8 cellular contexts compared by ENCODE assay signal in the genomic region with DNA sequence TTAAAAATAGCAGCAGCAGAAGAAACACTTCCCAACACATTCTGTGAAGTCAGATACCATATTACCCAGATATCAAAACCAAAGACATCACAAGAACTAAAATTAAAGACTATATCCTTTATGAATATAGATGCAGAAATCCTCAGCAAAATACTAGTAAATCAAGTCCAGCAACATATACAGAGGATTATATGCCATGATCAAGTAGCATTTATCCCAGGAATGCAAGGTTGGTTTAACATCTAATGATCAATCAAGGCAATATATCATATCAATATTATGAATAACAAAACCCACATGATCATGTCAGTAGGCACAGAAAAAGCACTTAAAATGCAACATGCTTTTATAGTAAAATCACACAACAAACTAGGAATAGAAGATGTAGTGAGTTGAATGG.
"Had no signal": no experiment of that assay in that cellular context is flagged by ENCODE, and none has a peak within 500 bp of the region (broad histone marks: within the 10 kb centered on the region; RNA-seq: fewer than 3 reads in every experiment).

No MANE protein-coding gene starts in this region.

- FAIRE-seq: G401.6, GM12878, GM12891, GM12892, GM18507, GM19239 had no signal

- ATAC-seq: GM12878 had no signal

- H3K4me3 ChIP-seq: GM12878 had no signal

- DNase-seq: GDM1, GF-D8 had no signal
